31 cellular contexts compared by ENCODE assay signal in the genomic region with DNA sequence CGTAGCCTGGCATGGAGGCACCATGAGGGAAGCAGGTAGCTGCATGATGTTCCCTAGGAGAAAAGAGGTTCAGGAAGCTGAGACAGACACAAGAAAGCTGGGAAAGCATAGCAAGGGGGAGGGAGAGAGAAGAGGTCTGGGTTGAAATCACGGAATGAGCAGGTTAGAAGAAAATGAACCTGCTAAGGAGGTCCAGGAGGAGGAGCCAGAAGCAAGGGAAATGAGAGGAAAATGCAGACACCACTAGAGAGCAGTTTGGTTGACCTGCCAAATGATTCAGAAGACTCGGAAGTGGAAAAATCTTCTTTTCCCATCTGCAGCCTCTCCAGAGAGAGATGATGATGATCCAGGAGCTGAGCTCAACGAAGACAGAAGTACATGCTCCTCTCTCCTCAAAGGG.
DNase-seq lines count a peak whose midpoint lies in the region; ATAC-seq lines count a peak whose summit lies in the region.
"Had no signal": no experiment of that assay in that cellular context is flagged by ENCODE, and none has a peak within 500 bp of the region (broad histone marks: within the 10 kb centered on the region; RNA-seq: fewer than 3 reads in every experiment).

No MANE protein-coding gene starts in this region.

- H3K4me3 Mint-ChIP-seq in activated T-cell treated with anti-CD3 and anti-CD28 coated beads, Interleukin-2, amount 50 U/mL, for 4 hours = no peak overlapping the region

- H3K4me3 ChIP-seq in H7 (ENCODE audit: insufficient read depth, low read depth, low read length) = no peak overlapping the region
- H3K4me3 ChIP-seq: dorsolateral prefrontal cortex, gastroesophageal sphincter, right lobe of liver, spleen, stomach had no signal

- no peaks in the 10 kb centered on the region for H3K9me3 Mint-ChIP-seq in activated T-cell treated with anti-CD3 and anti-CD28 coated beads, Interleukin-2, amount 50 U/mL, for 4 hours
- H3K9me3 Mint-ChIP-seq: activated naive CD4-positive, alpha-beta T cell treated with anti-CD3 and anti-CD28 coated beads, Interleukin-2, amount 50 U/mL, for 72 hours had no signal

- ATAC-seq in activated T-cell treated with anti-CD3 and anti-CD28 coated beads, Interleukin-2, amount 50 U/mL, for 4 hours = no peak
- ATAC-seq: activated naive CD4-positive, alpha-beta T cell treated with anti-CD3 and anti-CD28 coated beads, Interleukin-2, amount 50 U/mL, for 72 hours; gastroesophageal sphincter; left colon; right lobe of liver had no signal

- H3K27me3 Mint-ChIP-seq in activated T-cell treated with anti-CD3 and anti-CD28 coated beads, Interleukin-2, amount 50 U/mL, for 4 hours (ENCODE audit: low read depth) = peaks cover 6% of the 10 kb centered on the region

- H3K27me3 ChIP-seq in H7 (ENCODE audit: control insufficient read depth, insufficient read depth, low read length) = no peaks in the 10 kb centered on the region
- H3K27me3 ChIP-seq: brain microvascular endothelial cell, gastroesophageal sphincter, neutrophil, right lobe of liver, spleen, stomach had no signal

- no peaks in the 10 kb centered on the region for H3K36me3 Mint-ChIP-seq in activated T-cell treated with anti-CD3 and anti-CD28 coated beads, Interleukin-2, amount 50 U/mL, for 4 hours (ENCODE audit: insufficient read depth)
- H3K36me3 Mint-ChIP-seq: activated naive CD4-positive, alpha-beta T cell treated with anti-CD3 and anti-CD28 coated beads, Interleukin-2, amount 50 U/mL, for 72 hours had no signal

- in situ Hi-C loops in SK-MEL-5 (cut with HindIII; ENCODE audit: low pct_unique_long_range_greater_than_20kb, low sequenced_read_pairs) = no loop called here

- no peaks in the 10 kb centered on the region for H3K36me3 ChIP-seq in H7 (replicated peaks; ENCODE audit: control insufficient read depth, insufficient read depth, low read length)
- H3K36me3 ChIP-seq: brain microvascular endothelial cell, gastroesophageal sphincter, neutrophil, right lobe of liver, spleen, stomach, WERI-Rb-1 had no signal

- H3K4me1 Mint-ChIP-seq in activated T-cell treated with anti-CD3 and anti-CD28 coated beads, Interleukin-2, amount 50 U/mL, for 4 hours (ENCODE audit: low read depth) = no peaks in the 10 kb centered on the region

- DNase-seq in EL = peak; percentile 0
- peak; percentile 32 for DNase-seq in H7
- peak; percentile 64 for DNase-seq in SK-MEL-5 (ENCODE audit: low read depth, low spot score)
- peak; percentile 11 for DNase-seq in iPS-NIHi11 (ENCODE audit: low spot score)
- no peak for DNase-seq in middle frontal gyrus (ENCODE audit: extremely low spot score, low spot score)
- no peak for DNase-seq in activated T-cell treated with anti-CD3 and anti-CD28 coated beads, Interleukin-2, amount 50 U/mL, for 4 hours
- DNase-seq in NCI-H146 treated with DMSO at 0.1 percent for 48 hours (lab: John Stamatoyannopoulos, UW; ENCODE audit: unreplicated experiment) = no peak
- DNase-seq: ACHN; activated CD4-positive, alpha-beta T cell treated with anti-CD3 and anti-CD28 coated beads for 48 hours; activated effector memory CD4-positive, alpha-beta T cell treated with Interleukin-2 at 50 U/mL for 16 hours; amygdala; brain microvascular endothelial cell; GDM1; left colon; mesenchymal stem cell; MM.1S; NCI-H1417 treated with DMSO at 0.1 percent for 48 hours; NCI-H2081; NCI-H226; NCI-H69; posterior cingulate gyrus; right lobe of liver; SIG-M5; spleen; stimulated activated CD4-positive, alpha-beta T cell treated with anti-CD3 and anti-CD28 coated beads, Interleukin-2, amount 100 ng/mL, for 24 hours; stomach; WERI-Rb-1 had no signal

Comparison
In these comparisons a context has a peak if more than half of its experiments do, and no peak if none do; other contexts are left out.
1. DNase-seq: peak in EL (single experiment), H7 (single experiment), SK-MEL-5 (single experiment) and iPS-NIHi11 (single experiment); none in middle frontal gyrus (single experiment), activated T-cell treated with anti-CD3 and anti-CD28 coated beads, Interleukin-2, amount 50 U/mL, for 4 hours (single experiment) and NCI-H146 treated with DMSO at 0.1 percent for 48 hours (single experiment).